In genomic region chr12:121116318-121117225, GRCh38 we compare ENCODE assay signal across 1 cellular context.
TF ChIP-seq lines count a peak whose summit lies in the region.

No MANE protein-coding gene starts in this region.

TF ChIP-seq in HepG2, 621 proteins besides CTCF, POLR2A, EP300 and RAD21 (continued from another document and continues in another):
- no peak for TF ChIP-seq MBD4 (IDR thresholded peaks at IDR 0.05; ENCODE audit: borderline replicate concordance, low read length)
- TF ChIP-seq, protein P1, sequence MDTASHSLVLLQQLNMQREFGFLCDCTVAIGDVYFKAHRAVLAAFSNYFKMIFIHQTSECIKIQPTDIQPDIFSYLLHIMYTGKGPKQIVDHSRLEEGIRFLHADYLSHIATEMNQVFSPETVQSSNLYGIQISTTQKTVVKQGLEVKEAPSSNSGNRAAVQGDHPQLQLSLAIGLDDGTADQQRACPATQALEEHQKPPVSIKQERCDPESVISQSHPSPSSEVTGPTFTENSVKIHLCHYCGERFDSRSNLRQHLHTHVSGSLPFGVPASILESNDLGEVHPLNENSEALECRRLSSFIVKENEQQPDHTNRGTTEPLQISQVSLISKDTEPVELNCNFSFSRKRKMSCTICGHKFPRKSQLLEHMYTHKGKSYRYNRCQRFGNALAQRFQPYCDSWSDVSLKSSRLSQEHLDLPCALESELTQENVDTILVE (CRISPR knock-in tag; IDR thresholded peaks at IDR 0.05), result no peak
- TF ChIP-seq GPN1 (CRISPR knock-in tag; IDR thresholded peaks at IDR 0.05; ENCODE audit: borderline replicate concordance), result no peak
- peak; percentile 69; the same call in 1 of the 2 replicates for TF ChIP-seq ISL2 (CRISPR knock-in tag; IDR thresholded peaks at IDR 0.05)
- TF ChIP-seq TEAD3 (CRISPR knock-in tag; optimal IDR thresholded peaks at IDR 0.05; ENCODE audit: borderline replicate concordance), result peak; percentile 27
- peak; percentile 82 for TF ChIP-seq ATF7 (IDR thresholded peaks at IDR 0.05)
- TF ChIP-seq ATF7 (CRISPR knock-in tag; IDR thresholded peaks at IDR 0.05), result no peak
- no peak for TF ChIP-seq KLF13 (CRISPR knock-in tag; IDR thresholded peaks at IDR 0.05)
- TF ChIP-seq MXD1 (CRISPR knock-in tag; IDR thresholded peaks at IDR 0.05), result no peak
- no peak for TF ChIP-seq RFX1 (IDR thresholded peaks at IDR 0.05)
- no peak for TF ChIP-seq ZFAT (CRISPR knock-in tag; conservative IDR thresholded peaks at IDR 0.05)
- no peak for TF ChIP-seq REPIN1 (CRISPR knock-in tag; IDR thresholded peaks at IDR 0.05; ENCODE audit: borderline replicate concordance, low read depth)
- 0 out of 2 replicates have a peak, but pooled peaks have one; percentile 28 for TF ChIP-seq HINFP (CRISPR knock-in tag; IDR thresholded peaks at IDR 0.05; ENCODE audit: low read depth)
- TF ChIP-seq RFX3 (CRISPR knock-in tag; IDR thresholded peaks at IDR 0.05), result no peak
- peak; percentile 82; the same call in 1 of the 2 replicates for TF ChIP-seq CEBPB (IDR thresholded peaks at IDR 0.05; ENCODE audit: borderline replicate concordance, low read depth, low read length)
- TF ChIP-seq, protein P2, sequence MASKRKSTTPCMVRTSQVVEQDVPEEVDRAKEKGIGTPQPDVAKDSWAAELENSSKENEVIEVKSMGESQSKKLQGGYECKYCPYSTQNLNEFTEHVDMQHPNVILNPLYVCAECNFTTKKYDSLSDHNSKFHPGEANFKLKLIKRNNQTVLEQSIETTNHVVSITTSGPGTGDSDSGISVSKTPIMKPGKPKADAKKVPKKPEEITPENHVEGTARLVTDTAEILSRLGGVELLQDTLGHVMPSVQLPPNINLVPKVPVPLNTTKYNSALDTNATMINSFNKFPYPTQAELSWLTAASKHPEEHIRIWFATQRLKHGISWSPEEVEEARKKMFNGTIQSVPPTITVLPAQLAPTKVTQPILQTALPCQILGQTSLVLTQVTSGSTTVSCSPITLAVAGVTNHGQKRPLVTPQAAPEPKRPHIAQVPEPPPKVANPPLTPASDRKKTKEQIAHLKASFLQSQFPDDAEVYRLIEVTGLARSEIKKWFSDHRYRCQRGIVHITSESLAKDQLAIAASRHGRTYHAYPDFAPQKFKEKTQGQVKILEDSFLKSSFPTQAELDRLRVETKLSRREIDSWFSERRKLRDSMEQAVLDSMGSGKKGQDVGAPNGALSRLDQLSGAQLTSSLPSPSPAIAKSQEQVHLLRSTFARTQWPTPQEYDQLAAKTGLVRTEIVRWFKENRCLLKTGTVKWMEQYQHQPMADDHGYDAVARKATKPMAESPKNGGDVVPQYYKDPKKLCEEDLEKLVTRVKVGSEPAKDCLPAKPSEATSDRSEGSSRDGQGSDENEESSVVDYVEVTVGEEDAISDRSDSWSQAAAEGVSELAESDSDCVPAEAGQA (IDR thresholded peaks at IDR 0.05; ENCODE audit: low read depth), result no peak
- TF ChIP-seq, protein P2 (CRISPR knock-in tag; IDR thresholded peaks at IDR 0.05; ENCODE audit: borderline replicate concordance), result no peak
- no peak for TF ChIP-seq CBFB (CRISPR knock-in tag; IDR thresholded peaks at IDR 0.05)
- TF ChIP-seq YEATS4 (CRISPR knock-in tag; IDR thresholded peaks at IDR 0.05; ENCODE audit: borderline replicate concordance), result no peak
- peak; percentile 94 for TF ChIP-seq ZNF329 (CRISPR knock-in tag; IDR thresholded peaks at IDR 0.05; ENCODE audit: low read depth)
- TF ChIP-seq NFIB (CRISPR knock-in tag; IDR thresholded peaks at IDR 0.05; ENCODE audit: borderline replicate concordance), result no peak
- TF ChIP-seq HNF4G (IDR thresholded peaks at IDR 0.05; ENCODE audit: borderline replicate concordance, low read depth, low read length), result 0 out of 2 replicates have a peak, but pooled peaks have one; percentile 16
- no peak for TF ChIP-seq HNF4G (CRISPR knock-in tag; IDR thresholded peaks at IDR 0.05; ENCODE audit: borderline replicate concordance, low read depth)
- TF ChIP-seq ZNF556 (CRISPR knock-in tag; IDR thresholded peaks at IDR 0.05; ENCODE audit: borderline replicate concordance), result peak; percentile 59; the same call in 1 of the 2 replicates
- TF ChIP-seq MAFG (CRISPR knock-in tag; IDR thresholded peaks at IDR 0.05), result no peak
- TF ChIP-seq, protein P3, sequence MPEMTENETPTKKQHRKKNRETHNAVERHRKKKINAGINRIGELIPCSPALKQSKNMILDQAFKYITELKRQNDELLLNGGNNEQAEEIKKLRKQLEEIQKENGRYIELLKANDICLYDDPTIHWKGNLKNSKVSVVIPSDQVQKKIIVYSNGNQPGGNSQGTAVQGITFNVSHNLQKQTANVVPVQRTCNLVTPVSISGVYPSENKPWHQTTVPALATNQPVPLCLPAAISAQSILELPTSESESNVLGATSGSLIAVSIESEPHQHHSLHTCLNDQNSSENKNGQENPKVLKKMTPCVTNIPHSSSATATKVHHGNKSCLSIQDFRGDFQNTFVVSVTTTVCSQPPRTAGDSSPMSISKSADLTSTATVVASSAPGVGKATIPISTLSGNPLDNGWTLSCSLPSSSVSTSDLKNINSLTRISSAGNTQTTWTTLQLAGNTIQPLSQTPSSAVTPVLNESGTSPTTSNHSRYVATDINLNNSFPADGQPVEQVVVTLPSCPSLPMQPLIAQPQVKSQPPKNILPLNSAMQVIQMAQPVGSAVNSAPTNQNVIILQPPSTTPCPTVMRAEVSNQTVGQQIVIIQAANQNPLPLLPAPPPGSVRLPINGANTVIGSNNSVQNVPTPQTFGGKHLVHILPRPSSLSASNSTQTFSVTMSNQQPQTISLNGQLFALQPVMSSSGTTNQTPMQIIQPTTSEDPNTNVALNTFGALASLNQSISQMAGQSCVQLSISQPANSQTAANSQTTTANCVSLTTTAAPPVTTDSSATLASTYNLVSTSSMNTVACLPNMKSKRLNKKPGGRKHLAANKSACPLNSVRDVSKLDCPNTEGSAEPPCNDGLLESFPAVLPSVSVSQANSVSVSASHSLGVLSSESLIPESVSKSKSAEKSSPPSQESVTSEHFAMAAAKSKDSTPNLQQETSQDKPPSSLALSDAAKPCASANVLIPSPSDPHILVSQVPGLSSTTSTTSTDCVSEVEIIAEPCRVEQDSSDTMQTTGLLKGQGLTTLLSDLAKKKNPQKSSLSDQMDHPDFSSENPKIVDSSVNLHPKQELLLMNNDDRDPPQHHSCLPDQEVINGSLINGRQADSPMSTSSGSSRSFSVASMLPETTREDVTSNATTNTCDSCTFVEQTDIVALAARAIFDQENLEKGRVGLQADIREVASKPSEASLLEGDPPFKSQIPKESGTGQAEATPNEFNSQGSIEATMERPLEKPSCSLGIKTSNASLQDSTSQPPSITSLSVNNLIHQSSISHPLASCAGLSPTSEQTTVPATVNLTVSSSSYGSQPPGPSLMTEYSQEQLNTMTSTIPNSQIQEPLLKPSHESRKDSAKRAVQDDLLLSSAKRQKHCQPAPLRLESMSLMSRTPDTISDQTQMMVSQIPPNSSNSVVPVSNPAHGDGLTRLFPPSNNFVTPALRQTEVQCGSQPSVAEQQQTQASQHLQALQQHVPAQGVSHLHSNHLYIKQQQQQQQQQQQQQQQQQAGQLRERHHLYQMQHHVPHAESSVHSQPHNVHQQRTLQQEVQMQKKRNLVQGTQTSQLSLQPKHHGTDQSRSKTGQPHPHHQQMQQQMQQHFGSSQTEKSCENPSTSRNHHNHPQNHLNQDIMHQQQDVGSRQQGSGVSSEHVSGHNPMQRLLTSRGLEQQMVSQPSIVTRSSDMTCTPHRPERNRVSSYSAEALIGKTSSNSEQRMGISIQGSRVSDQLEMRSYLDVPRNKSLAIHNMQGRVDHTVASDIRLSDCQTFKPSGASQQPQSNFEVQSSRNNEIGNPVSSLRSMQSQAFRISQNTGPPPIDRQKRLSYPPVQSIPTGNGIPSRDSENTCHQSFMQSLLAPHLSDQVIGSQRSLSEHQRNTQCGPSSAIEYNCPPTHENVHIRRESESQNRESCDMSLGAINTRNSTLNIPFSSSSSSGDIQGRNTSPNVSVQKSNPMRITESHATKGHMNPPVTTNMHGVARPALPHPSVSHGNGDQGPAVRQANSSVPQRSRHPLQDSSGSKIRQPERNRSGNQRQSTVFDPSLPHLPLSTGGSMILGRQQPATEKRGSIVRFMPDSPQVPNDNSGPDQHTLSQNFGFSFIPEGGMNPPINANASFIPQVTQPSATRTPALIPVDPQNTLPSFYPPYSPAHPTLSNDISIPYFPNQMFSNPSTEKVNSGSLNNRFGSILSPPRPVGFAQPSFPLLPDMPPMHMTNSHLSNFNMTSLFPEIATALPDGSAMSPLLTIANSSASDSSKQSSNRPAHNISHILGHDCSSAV (CRISPR knock-in tag; IDR thresholded peaks at IDR 0.05; ENCODE audit: borderline replicate concordance), result no peak
- 0 out of 2 replicates have a peak, but pooled peaks have one; percentile 40 for TF ChIP-seq ZNF772 (CRISPR knock-in tag; IDR thresholded peaks at IDR 0.05)
- TF ChIP-seq, protein P4, sequence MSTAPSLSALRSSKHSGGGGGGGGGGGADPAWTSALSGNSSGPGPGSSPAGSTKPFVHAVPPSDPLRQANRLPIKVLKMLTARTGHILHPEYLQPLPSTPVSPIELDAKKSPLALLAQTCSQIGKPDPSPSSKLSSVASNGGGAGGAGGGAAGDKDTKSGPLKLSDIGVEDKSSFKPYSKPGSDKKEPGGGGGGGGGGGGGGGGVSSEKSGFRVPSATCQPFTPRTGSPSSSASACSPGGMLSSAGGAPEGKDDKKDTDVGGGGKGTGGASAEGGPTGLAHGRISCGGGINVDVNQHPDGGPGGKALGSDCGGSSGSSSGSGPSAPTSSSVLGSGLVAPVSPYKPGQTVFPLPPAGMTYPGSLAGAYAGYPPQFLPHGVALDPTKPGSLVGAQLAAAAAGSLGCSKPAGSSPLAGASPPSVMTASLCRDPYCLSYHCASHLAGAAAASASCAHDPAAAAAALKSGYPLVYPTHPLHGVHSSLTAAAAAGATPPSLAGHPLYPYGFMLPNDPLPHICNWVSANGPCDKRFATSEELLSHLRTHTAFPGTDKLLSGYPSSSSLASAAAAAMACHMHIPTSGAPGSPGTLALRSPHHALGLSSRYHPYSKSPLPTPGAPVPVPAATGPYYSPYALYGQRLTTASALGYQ (CRISPR knock-in tag; IDR thresholded peaks at IDR 0.05), result 0 out of 2 replicates have a peak, but pooled peaks have one; percentile 41
- TF ChIP-seq, protein P5, sequence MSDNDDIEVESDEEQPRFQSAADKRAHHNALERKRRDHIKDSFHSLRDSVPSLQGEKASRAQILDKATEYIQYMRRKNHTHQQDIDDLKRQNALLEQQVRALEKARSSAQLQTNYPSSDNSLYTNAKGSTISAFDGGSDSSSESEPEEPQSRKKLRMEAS (IDR thresholded peaks at IDR 0.05), result peak; percentile 18; the same call in 1 of the 2 replicates
- peak; percentile 73 for TF ChIP-seq HDAC1 (CRISPR knock-in tag; IDR thresholded peaks at IDR 0.05)
- TF ChIP-seq PAXIP1 (CRISPR knock-in tag; conservative IDR thresholded peaks at IDR 0.05), result peak; percentile 62
